1 cellular context compared by ENCODE assay signal in genomic region chr6:35486005-35486925, GRCh38.
TF ChIP-seq lines count a peak whose summit lies in the region.

No MANE protein-coding gene starts in this region.

TF ChIP-seq in HepG2, 621 proteins besides CTCF, POLR2A, EP300 and RAD21:
- TF ChIP-seq CSRNP2 (CRISPR knock-in tag; conservative IDR thresholded peaks at IDR 0.05; ENCODE audit: low read depth) (no peak), NR2F1 (CRISPR knock-in tag; IDR thresholded peaks at IDR 0.05) (no peak), RELA (CRISPR knock-in tag; IDR thresholded peaks at IDR 0.05) (no peak), MXD3 (CRISPR knock-in tag; IDR thresholded peaks at IDR 0.05) (0 out of 2 replicates have a peak, but pooled peaks have one; percentile 6), RBFOX2 (IDR thresholded peaks at IDR 0.05; ENCODE audit: low read depth, low read length) (peak; percentile 36; the same call in 1 of the 2 replicates), AGO2 (optimal IDR thresholded peaks at IDR 0.05; ENCODE audit: low read depth, low read length) (peak; percentile 61)
